In the genomic region with DNA sequence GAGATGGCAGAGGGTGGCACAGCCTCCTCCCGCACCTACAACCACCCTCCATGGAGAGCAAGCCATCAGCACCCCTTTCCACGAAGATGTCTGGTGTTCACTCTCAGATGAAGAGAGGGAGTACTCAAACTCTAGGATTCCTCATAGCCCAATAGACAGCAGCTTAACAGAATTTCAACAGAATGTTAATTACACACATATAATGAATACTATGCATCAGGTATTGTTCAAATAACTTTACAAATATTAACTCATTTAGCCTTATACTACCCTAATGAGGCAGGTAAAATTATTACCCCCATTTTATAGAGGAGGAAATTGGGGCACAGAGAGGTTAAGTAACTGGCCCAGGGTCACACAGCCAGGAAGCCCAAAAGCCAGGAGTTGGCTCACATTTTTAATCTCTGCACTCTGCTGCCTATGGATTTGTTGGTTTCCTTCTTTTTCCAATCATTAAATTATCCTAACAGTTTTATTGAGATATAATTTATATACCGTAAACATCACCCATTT, we compare ENCODE assay signal across 2 cellular contexts.
TF ChIP-seq lines count a peak whose summit lies in the region.

No MANE protein-coding gene starts in this region.

TF ChIP-seq in IMR-90, 13 proteins besides CTCF, POLR2A, EP300 and RAD21:
- no peak for TF ChIP-seq RCOR1 (IDR thresholded peaks at IDR 0.05; ENCODE audit: insufficient replicate concordance, low read length)
- TF ChIP-seq, protein P1, sequence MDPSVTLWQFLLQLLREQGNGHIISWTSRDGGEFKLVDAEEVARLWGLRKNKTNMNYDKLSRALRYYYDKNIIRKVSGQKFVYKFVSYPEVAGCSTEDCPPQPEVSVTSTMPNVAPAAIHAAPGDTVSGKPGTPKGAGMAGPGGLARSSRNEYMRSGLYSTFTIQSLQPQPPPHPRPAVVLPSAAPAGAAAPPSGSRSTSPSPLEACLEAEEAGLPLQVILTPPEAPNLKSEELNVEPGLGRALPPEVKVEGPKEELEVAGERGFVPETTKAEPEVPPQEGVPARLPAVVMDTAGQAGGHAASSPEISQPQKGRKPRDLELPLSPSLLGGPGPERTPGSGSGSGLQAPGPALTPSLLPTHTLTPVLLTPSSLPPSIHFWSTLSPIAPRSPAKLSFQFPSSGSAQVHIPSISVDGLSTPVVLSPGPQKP (IDR thresholded peaks at IDR 0.05; ENCODE audit: borderline replicate concordance, low read depth, low read length) = no peak
- no peak for TF ChIP-seq SMC3 (IDR thresholded peaks at IDR 0.05; ENCODE audit: low read depth, low read length)
- TF ChIP-seq FOS (IDR thresholded peaks at IDR 0.05; ENCODE audit: low read depth, low read length) = no peak
- no peak for TF ChIP-seq MAFK (IDR thresholded peaks at IDR 0.05; ENCODE audit: low read depth, low read length)
- TF ChIP-seq MXI1 (IDR thresholded peaks at IDR 0.05; ENCODE audit: borderline replicate concordance, low read depth, low read length) = no peak
- no peak for TF ChIP-seq RFX5 (IDR thresholded peaks at IDR 0.05; ENCODE audit: low read depth, low read length)
- TF ChIP-seq CHD1 (IDR thresholded peaks at IDR 0.05; ENCODE audit: low read depth, low read length) = no peak
- no peak for TF ChIP-seq NFE2L2 (IDR thresholded peaks at IDR 0.05; ENCODE audit: low read depth, low read length)
- TF ChIP-seq CEBPB (IDR thresholded peaks at IDR 0.05; ENCODE audit: low read depth, low read length) = no peak
- TF ChIP-seq MAZ (IDR thresholded peaks at IDR 0.05; ENCODE audit: borderline replicate concordance, low read depth, low read length) = no peak
- TF ChIP-seq BHLHE40 (IDR thresholded peaks at IDR 0.05; ENCODE audit: low read depth, low read length) = no peak

TF ChIP-seq in endothelial cell of umbilical vein, 7 proteins besides CTCF, POLR2A, EP300 and RAD21:
- no peak for TF ChIP-seq JUN (IDR thresholded peaks at IDR 0.05; ENCODE audit: borderline replicate concordance, insufficient read depth, insufficient read length, low read depth)
- TF ChIP-seq GATA2 (IDR thresholded peaks at IDR 0.05; ENCODE audit: insufficient read depth, insufficient read length, low read depth, low read length) = no peak
- TF ChIP-seq MYC (IDR thresholded peaks at IDR 0.05; ENCODE audit: low read depth, low read length) = no peak
- no peak for TF ChIP-seq POLR2AphosphoS5 (IDR thresholded peaks at IDR 0.05; ENCODE audit: insufficient read depth, low read depth, low read length)
- TF ChIP-seq EZH2 (IDR thresholded peaks at IDR 0.05; ENCODE audit: borderline replicate concordance, low read depth, low read length, severe bottlenecking) = no peak
- TF ChIP-seq FOS (IDR thresholded peaks at IDR 0.05; ENCODE audit: borderline replicate concordance, insufficient read depth, low read length) = no peak
- TF ChIP-seq, protein P2, sequence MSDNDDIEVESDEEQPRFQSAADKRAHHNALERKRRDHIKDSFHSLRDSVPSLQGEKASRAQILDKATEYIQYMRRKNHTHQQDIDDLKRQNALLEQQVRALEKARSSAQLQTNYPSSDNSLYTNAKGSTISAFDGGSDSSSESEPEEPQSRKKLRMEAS (IDR thresholded peaks at IDR 0.05; ENCODE audit: insufficient read depth, insufficient read length) = no peak
